Comparison of ENCODE assay signal across 1 cellular context in the genomic region with DNA sequence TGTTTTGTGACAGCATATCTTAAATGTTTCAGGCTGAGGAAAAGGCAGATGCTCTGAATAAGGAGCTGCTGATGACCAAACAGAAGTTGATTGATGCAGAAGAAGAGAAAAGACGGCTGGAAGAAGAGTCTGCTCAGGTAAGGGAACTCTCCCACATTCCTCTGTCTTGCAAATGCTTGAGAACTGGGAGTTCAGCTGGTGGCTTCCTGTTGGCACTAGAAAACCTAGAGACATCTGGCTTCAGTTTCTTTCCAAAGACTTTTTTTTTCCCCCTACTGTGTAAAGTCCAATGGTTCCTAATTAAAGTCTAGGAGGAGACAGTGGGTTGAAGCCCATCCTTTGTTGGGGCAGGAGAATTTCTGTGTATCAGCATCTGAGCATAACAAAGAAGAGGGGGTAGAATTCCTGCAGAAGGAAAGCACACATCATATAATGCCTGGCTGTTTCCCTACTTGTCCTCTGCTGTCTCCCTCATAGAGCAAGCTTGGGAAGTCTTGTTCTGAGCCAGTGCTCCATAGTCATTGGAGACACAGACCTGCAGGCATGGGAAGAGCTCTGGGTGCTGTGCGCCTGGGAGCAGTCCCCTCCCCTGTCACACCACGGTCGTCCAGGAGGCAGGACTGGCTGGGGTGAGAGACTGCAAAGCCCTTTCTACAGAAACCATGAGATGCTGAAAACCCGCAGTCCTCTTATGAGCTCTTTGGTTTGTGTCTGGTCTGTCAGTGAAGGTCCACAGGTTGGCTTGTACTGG.
TF ChIP-seq lines count a peak whose summit lies in the region.

No MANE protein-coding gene starts in this region.

TF ChIP-seq in GM23338, 12 proteins besides CTCF, POLR2A, EP300 and RAD21:
- TF ChIP-seq, protein P1, sequence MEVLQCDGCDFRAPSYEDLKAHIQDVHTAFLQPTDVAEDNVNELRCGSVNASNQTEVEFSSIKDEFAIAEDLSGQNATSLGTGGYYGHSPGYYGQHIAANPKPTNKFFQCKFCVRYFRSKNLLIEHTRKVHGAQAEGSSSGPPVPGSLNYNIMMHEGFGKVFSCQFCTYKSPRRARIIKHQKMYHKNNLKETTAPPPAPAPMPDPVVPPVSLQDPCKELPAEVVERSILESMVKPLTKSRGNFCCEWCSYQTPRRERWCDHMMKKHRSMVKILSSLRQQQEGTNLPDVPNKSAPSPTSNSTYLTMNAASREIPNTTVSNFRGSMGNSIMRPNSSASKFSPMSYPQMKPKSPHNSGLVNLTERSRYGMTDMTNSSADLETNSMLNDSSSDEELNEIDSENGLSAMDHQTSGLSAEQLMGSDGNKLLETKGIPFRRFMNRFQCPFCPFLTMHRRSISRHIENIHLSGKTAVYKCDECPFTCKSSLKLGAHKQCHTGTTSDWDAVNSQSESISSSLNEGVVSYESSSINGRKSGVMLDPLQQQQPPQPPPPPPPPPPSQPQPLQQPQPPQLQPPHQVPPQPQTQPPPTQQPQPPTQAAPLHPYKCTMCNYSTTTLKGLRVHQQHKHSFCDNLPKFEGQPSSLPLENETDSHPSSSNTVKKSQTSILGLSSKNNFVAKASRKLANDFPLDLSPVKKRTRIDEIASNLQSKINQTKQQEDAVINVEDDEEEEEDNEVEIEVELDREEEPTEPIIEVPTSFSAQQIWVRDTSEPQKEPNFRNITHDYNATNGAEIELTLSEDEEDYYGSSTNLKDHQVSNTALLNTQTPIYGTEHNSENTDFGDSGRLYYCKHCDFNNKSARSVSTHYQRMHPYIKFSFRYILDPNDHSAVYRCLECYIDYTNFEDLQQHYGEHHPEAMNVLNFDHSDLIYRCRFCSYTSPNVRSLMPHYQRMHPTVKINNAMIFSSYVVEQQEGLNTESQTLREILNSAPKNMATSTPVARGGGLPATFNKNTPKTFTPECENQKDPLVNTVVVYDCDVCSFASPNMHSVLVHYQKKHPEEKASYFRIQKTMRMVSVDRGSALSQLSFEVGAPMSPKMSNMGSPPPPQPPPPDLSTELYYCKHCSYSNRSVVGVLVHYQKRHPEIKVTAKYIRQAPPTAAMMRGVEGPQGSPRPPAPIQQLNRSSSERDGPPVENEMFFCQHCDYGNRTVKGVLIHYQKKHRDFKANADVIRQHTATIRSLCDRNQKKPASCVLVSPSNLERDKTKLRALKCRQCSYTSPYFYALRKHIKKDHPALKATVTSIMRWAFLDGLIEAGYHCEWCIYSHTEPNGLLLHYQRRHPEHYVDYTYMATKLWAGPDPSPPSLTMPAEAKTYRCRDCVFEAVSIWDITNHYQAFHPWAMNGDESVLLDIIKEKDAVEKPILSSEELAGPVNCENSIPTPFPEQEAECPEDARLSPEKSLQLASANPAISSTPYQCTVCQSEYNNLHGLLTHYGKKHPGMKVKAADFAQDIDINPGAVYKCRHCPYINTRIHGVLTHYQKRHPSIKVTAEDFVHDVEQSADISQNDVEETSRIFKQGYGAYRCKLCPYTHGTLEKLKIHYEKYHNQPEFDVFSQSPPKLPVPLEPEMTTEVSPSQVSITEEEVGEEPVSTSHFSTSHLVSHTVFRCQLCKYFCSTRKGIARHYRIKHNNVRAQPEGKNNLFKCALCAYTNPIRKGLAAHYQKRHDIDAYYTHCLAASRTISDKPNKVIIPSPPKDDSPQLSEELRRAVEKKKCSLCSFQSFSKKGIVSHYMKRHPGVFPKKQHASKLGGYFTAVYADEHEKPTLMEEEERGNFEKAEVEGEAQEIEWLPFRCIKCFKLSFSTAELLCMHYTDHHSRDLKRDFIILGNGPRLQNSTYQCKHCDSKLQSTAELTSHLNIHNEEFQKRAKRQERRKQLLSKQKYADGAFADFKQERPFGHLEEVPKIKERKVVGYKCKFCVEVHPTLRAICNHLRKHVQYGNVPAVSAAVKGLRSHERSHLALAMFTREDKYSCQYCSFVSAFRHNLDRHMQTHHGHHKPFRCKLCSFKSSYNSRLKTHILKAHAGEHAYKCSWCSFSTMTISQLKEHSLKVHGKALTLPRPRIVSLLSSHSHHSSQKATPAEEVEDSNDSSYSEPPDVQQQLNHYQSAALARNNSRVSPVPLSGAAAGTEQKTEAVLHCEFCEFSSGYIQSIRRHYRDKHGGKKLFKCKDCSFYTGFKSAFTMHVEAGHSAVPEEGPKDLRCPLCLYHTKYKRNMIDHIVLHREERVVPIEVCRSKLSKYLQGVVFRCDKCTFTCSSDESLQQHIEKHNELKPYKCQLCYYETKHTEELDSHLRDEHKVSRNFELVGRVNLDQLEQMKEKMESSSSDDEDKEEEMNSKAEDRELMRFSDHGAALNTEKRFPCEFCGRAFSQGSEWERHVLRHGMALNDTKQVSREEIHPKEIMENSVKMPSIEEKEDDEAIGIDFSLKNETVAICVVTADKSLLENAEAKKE (CRISPR knock-in tag; IDR thresholded peaks at IDR 0.05): peak; percentile 66
- no peak for TF ChIP-seq STAT1 (IDR thresholded peaks at IDR 0.05; ENCODE audit: unreplicated experiment)
- no peak for TF ChIP-seq EZH2 (IDR thresholded peaks at IDR 0.05; ENCODE audit: low read depth, unreplicated experiment)
- no peak for TF ChIP-seq ZNF114 (CRISPR knock-in tag; IDR thresholded peaks at IDR 0.05)
TF ChIP-seq in GM23338: peak in this region for 1.
